In genomic region chr2:70936979-70937811, GRCh38 we compare ENCODE assay signal across 2 cellular contexts.
A peak's percentile ranks its signal among the peaks of the same experiment; 100 is the strongest.
TF ChIP-seq lines count a peak whose summit lies in the region.

No MANE protein-coding gene starts in this region.

TF ChIP-seq in HEK293, 187 proteins besides CTCF, POLR2A, EP300 and RAD21:
- no peak for TF ChIP-seq ZNF600 (tag by site-specific recombination; IDR thresholded peaks at IDR 0.05)
- no peak for TF ChIP-seq ZNF202 (tag by site-specific recombination; IDR thresholded peaks at IDR 0.05; ENCODE audit: borderline replicate concordance)
- TF ChIP-seq OVOL3 (tag by site-specific recombination; IDR thresholded peaks at IDR 0.05): no peak
- TF ChIP-seq ZNF449 (tag by site-specific recombination; IDR thresholded peaks at IDR 0.05): 0 out of 2 replicates have a peak, but pooled peaks have one; percentile 27
- no peak for TF ChIP-seq PRDM1 (tag by site-specific recombination; IDR thresholded peaks at IDR 0.05)

TF ChIP-seq in H1, 55 proteins besides CTCF, POLR2A, EP300 and RAD21:
- no peak for TF ChIP-seq CEBPB (IDR thresholded peaks at IDR 0.05; ENCODE audit: low read depth, low read length)
- no peak for TF ChIP-seq TCF12 (IDR thresholded peaks at IDR 0.05; ENCODE audit: low read depth, low read length)
- TF ChIP-seq SIRT6 (IDR thresholded peaks at IDR 0.05; ENCODE audit: low read length): no peak
- TF ChIP-seq NANOG (IDR thresholded peaks at IDR 0.05; ENCODE audit: insufficient read depth, low read depth, low read length, poor library complexity, severe bottlenecking): no peak
- TF ChIP-seq PHF8 (conservative IDR thresholded peaks at IDR 0.05; ENCODE audit: low read depth, low read length): no peak
- no peak for TF ChIP-seq POLR2AphosphoS5 (IDR thresholded peaks at IDR 0.05; ENCODE audit: low read depth, low read length)
- no peak for TF ChIP-seq ASH2L (IDR thresholded peaks at IDR 0.05; ENCODE audit: low read length)
- no peak for TF ChIP-seq CHD7 (IDR thresholded peaks at IDR 0.05; ENCODE audit: insufficient replicate concordance, low read length)
- TF ChIP-seq RNF2 (IDR thresholded peaks at IDR 0.05; ENCODE audit: borderline replicate concordance, low read depth, low read length, missing control alignments, poor library complexity, severe bottlenecking): no peak
